ENCODE assay signal across 8 cellular contexts in the genomic region with DNA sequence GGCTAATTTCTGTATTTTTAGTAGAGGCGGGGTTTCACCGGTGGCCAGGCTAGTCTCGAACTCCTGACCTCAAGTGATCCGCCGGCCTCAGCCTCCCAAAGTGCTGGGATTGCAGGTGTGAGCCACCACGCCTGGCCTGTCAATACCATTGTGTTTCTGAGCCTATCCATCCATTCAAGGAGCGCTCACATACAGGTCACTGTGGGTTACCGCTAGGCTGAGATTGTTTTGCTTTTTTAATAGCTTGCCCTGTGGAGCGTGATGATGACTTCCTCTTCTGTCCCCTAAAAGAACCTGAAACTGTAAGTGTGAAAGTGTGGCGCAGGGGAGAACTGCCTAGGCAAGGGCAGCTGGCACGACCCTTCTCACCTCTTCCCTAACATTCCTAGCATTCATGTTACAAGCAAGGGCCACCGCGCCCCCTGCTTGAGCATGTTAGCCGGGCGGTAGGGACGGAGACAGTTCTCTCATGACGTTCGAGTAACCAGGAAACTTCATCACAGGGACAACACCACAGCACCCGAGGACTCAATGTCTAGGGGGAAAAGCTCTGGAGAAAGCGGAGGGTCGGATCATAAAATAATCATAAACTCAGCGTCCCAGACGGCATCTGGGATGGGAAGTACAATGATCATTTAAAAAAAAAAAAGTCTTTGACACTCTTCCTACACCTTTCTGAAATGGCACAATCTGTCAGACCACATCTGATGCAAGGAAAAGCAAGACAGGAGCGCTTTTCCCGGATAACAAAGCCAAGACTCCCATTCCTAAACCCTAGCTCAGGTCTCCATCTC. TPM values are rescaled to one million over a fixed set of nuclear protein-coding genes. Genes with fewer than 3 reads are reported as not detected.
DNase-seq lines count a peak whose midpoint lies in the region; ATAC-seq, FAIRE-seq and TF ChIP-seq lines count a peak whose summit lies in the region.

No MANE protein-coding gene starts in this region.

- intact Hi-C loops in Calu3 (cut with micrococcal nuclease; ENCODE audit: unreplicated experiment): no loop called here
- intact Hi-C loops in stomach (cut with DNase I; ENCODE audit: low total_unique reads): no loop called here

- H3K4me1 Mint-ChIP-seq in Calu3 (ENCODE audit: low read depth, unreplicated experiment) (peaks cover 21% of the 10 kb centered on the region), immature natural killer cell (peaks cover 13% of the 10 kb centered on the region in 2 donors)
- peaks cover 51% of the 10 kb centered on the region for H3K4me1 Mint-ChIP-seq in activated T-cell treated with anti-CD3 and anti-CD28 coated beads, Interleukin-2, amount 50 U/mL, for 72 hours (ENCODE audit: low read depth)

- ATAC-seq in HG03159 (IDR thresholded peaks at IDR 0.05; ENCODE audit: unreplicated experiment): peak; percentile 72
- ATAC-seq in activated T-cell treated with anti-CD3 and anti-CD28 coated beads, Interleukin-2, amount 50 U/mL, for 72 hours (replicated peaks in 1 of 2): no peak

- 40 to 46% (median 43%) methylated on average over 25 of the region's 25 CpGs for WGBS in stomach, 5 donors

- TSS peak; percentile 68 for BruUV-seq in Calu3 (replicated peaks; lab: Mats Ljungman, UMichigan)

- peaks cover 8 to 18% (median 16%) of the 10 kb centered on the region in 4 donors for H3K4me1 ChIP-seq in stomach

- H3K36me3 ChIP-seq in stomach: no peaks in the 10 kb centered on the region

- TF ChIP-seq CTCF in Calu3 (IDR thresholded peaks at IDR 0.05; ENCODE audit: unreplicated experiment) (no peak), stomach (IDR thresholded peaks at IDR 0.05) (no peak)

- CTCF ChIA-PET in Calu3 (lab: Charles Lee): interaction anchor here (0.6 to 1.3 kb wide), 4 partner anchors 17 to 566 kb away, joined by 3 to 5 read pairs (median 4); no protein-coding TSS in a partner anchor

- DNase-seq in Calu3 (peak; percentile 25), GM19239 (ENCODE audit: insufficient read length, low spot score) (peak; percentile 58), immature natural killer cell (no peak), stomach (no peak), HK-2 (ENCODE audit: unreplicated experiment) (no peak), hippocampal formation (lab: John Stamatoyannopoulos, UW) (no peak)
- peak in 1 of 2 donors; percentile 18 for DNase-seq in activated T-cell treated with anti-CD3 and anti-CD28 coated beads, Interleukin-2, amount 50 U/mL, for 72 hours

- H3K27ac Mint-ChIP-seq in Calu3 (ENCODE audit: unreplicated experiment): peak overlapping the region; percentile 58
- peak overlapping the region; percentile 13 for H3K27ac Mint-ChIP-seq in activated T-cell treated with anti-CD3 and anti-CD28 coated beads, Interleukin-2, amount 50 U/mL, for 72 hours
- peak overlapping the region in 3 of 6 donors; percentile 25 to 47 (median 33) for H3K27ac Mint-ChIP-seq in immature natural killer cell

- peak overlapping the region; percentile 56 to 66 (median 64) for H3K4me3 ChIP-seq in stomach

- peaks cover 0 to 63% (median 31%) of the 10 kb centered on the region in 3 donors for H3K27me3 ChIP-seq in stomach

- peak; percentile 98 for FAIRE-seq in GM19239 (lab: Jason Lieb, UNC)

- no peak overlapping the region for H3K27ac ChIP-seq in stomach

- no peaks in the 10 kb centered on the region for H3K27me3 Mint-ChIP-seq in Calu3 (ENCODE audit: unreplicated experiment)
- peaks cover 7% of the 10 kb centered on the region for H3K27me3 Mint-ChIP-seq in activated T-cell treated with anti-CD3 and anti-CD28 coated beads, Interleukin-2, amount 50 U/mL, for 72 hours (ENCODE audit: low read depth)
- peaks cover 0 to 10% (median 6%) of the 10 kb centered on the region in 3 donors for H3K27me3 Mint-ChIP-seq in immature natural killer cell (ENCODE audit: low read depth in 3 of 3)

- H3K9me3 ChIP-seq in stomach: no peaks in the 10 kb centered on the region

- no peak for TF ChIP-seq POLR2A in stomach (IDR thresholded peaks at IDR 0.05)

- H3K4me3 Mint-ChIP-seq in Calu3 (ENCODE audit: low read depth, unreplicated experiment): peak overlapping the region; percentile 84
- H3K4me3 Mint-ChIP-seq in activated T-cell treated with anti-CD3 and anti-CD28 coated beads, Interleukin-2, amount 50 U/mL, for 72 hours: peak overlapping the region; percentile 92 to 95
- peak overlapping the region; percentile 79 to 90 (median 83) for H3K4me3 Mint-ChIP-seq in immature natural killer cell

- no peaks in the 10 kb centered on the region for H3K9me3 Mint-ChIP-seq in Calu3 (ENCODE audit: low read depth, unreplicated experiment)
- no peaks in the 10 kb centered on the region for H3K9me3 Mint-ChIP-seq in activated T-cell treated with anti-CD3 and anti-CD28 coated beads, Interleukin-2, amount 50 U/mL, for 72 hours
- no peaks in the 10 kb centered on the region for H3K9me3 Mint-ChIP-seq in immature natural killer cell

- peaks cover 19% of the 10 kb centered on the region for H3K36me3 Mint-ChIP-seq in Calu3 (ENCODE audit: insufficient read depth, unreplicated experiment)
- peaks cover 0 to 2% of the 10 kb centered on the region in 2 donors for H3K36me3 Mint-ChIP-seq in activated T-cell treated with anti-CD3 and anti-CD28 coated beads, Interleukin-2, amount 50 U/mL, for 72 hours (ENCODE audit: insufficient read depth in 2 of 2)
- no peaks in the 10 kb centered on the region for H3K36me3 Mint-ChIP-seq in immature natural killer cell

- TF ChIP-seq EP300 in stomach (IDR thresholded peaks at IDR 0.05): no peak

RNA-seq across cellular contexts. Expression of a gene that starts 0.8 kb away (rescaled TPM):
- 20.5 and 39.7 TPM in 2 replicates for total RNA-seq in Calu3 (2022)
- 10 to 100 TPM; 14.7 to 19.8 TPM for total RNA-seq in activated T-cell treated with anti-CD3 and anti-CD28 coated beads, Interleukin-2, amount 50 U/mL, for 72 hours
- under 1 TPM in 2 of 3 donors, not detected in 1; 0.32 to 0.62 TPM for polyA plus RNA-seq in immature natural killer cell
- 1 to 10 TPM in 1 of 5 donors, under 1 TPM in 2, not detected in 2; 0.87 to 5.8 (median 0.92) TPM for total RNA-seq in stomach
- polyA plus RNA-seq in stomach: 1 to 10 TPM in 1 of 3 donors, under 1 TPM in 2; 0.31 to 1.2 (median 0.76) TPM

Comparison
In these comparisons a context has a peak if more than half of its experiments do, and no peak if none do; other contexts are left out.
1. DNase-seq: peak in Calu3 (single experiment) and GM19239 (single experiment); none in immature natural killer cell (0 of 3), stomach (single experiment), HK-2 (single experiment) and hippocampal formation (0 of 2).
2. Peak in every context shown above with its lines, with median percentiles within 50 percentile points of each other: H3K4me3 Mint-ChIP-seq.